Comparison of ENCODE assay signal across 14 cellular contexts in the genomic region with DNA sequence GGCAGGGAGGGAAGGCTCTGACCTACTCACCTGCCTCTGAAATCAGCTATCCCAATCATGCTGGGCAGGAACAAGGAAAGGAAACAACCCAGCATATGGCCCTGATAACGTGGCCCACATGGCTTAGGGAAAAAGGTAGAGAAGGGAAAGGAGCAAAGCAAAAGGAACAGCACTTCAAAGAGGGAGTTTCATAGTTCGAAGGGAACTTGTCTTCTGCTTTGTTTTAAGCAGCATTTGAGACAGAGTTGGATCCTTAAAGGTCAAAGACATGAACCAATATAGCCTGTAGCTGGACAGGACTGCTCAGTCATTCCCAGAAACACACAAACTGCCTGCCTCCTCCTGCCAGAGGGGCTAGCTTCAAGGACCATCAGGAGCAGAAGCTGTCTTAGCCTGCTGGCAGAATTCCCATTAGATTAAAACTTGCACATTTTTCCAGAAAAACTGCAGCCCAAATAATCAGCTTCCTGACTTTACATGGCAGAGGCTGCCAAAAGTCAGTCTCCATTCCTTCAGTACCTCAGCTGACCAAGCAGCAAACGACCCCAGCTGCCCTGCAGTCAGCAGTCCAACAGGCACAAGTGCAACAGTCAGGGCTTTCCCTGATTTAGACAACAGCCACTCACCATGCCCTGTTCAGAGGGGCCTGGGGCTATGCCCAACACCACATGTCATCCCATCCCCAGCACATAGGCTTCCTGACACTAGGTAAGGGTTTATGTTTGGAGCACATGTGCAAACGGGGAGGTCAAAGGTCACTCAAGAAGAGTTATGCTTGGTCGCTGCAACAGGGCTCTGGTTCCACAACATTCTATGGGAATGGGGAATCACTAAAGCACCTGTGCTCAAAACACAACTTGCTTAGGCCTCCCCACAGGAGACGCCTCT. TPM values are rescaled to one million over a fixed set of nuclear protein-coding genes. Genes with fewer than 3 reads are reported as not detected.
DNase-seq lines count a peak whose midpoint lies in the region; ATAC-seq and TF ChIP-seq lines count a peak whose summit lies in the region.
"Had no signal": no experiment of that assay in that cellular context is flagged by ENCODE, and none has a peak within 500 bp of the region (broad histone marks: within the 10 kb centered on the region; RNA-seq: fewer than 3 reads in every experiment).

No MANE protein-coding gene starts in this region.

- intact Hi-C loops in body of pancreas (cut with DNase I) (no loop called here), transverse colon (cut with DNase I; ENCODE audit: low total_unique reads) (no loop called here)

- H3K36me3 ChIP-seq in body of pancreas (replicated peaks in 1 of 2; ENCODE audit: insufficient read depth in 1 of 2, low read depth in 2 of 2) (no peaks in the 10 kb centered on the region), transverse colon (peaks cover 0 to 6% (median 2%) of the 10 kb centered on the region in 4 donors)

- DNase-seq in body of pancreas: peak in 2 of 4 donors; percentile 19 to 22
- DNase-seq in fibroblast of peridontal ligament (ENCODE audit: extremely low read depth): peak; percentile 10
- DNase-seq in lung microvascular endothelial cell (ENCODE audit: low read depth in 2 of 2): peak; percentile 45 to 75
- no peak for DNase-seq in substantia nigra (lab: John Stamatoyannopoulos, UW)
- DNase-seq in cerebellar nuclear complex (lab: John Stamatoyannopoulos, UW): no peak
- no peak for DNase-seq in NCI-H1105 treated with DMSO at 0.1 percent for 48 hours (lab: John Stamatoyannopoulos, UW)
- no peak for DNase-seq in transverse colon
- DNase-seq: activated naive CD4-positive, alpha-beta T cell treated with anti-CD3 and anti-CD28 coated beads, Interleukin-2, amount 10 ng/mL, durations not matched to agents 7 days and 5 days; CD4-positive, CD25-positive, alpha-beta regulatory T cell; EL; esophagus squamous epithelium; NCI-H226; stimulated activated naive CD4-positive, alpha-beta T cell had no signal

- TF ChIP-seq POLR2A in body of pancreas (IDR thresholded peaks at IDR 0.05) (no peak), transverse colon (IDR thresholded peaks at IDR 0.05) (no peak)

- no peaks in the 10 kb centered on the region for H3K27me3 ChIP-seq in body of pancreas
- no peaks in the 10 kb centered on the region for H3K27me3 ChIP-seq in transverse colon
- H3K27me3 ChIP-seq: esophagus squamous epithelium had no signal

- peaks cover 22% of the 10 kb centered on the region for H3K4me1 ChIP-seq in body of pancreas
- peaks cover 0 to 17% (median 11%) of the 10 kb centered on the region in 4 donors for H3K4me1 ChIP-seq in transverse colon

- in situ Hi-C loops in transverse colon (cut with MboI; ENCODE audit: low pct_ligation_motif_present in 1 of 4, low pct_unique_long_range_greater_than_20kb in 1 of 4, low sequenced_read_pairs in 3 of 4): no loop called here

- TF ChIP-seq CTCF in body of pancreas (IDR thresholded peaks at IDR 0.05) (no peak), transverse colon (IDR thresholded peaks at IDR 0.05) (no peak)

- H3K9me3 ChIP-seq in body of pancreas (no peaks in the 10 kb centered on the region), transverse colon (no peaks in the 10 kb centered on the region)
- H3K9me3 ChIP-seq: esophagus squamous epithelium, mucosa of descending colon had no signal

- H3K27ac ChIP-seq in body of pancreas: peak overlapping the region; percentile 6 to 45 (median 28)
- H3K27ac ChIP-seq in substantia nigra (ENCODE audit: low read depth, low read length, poor library complexity, severe bottlenecking): peak overlapping the region; percentile 17
- H3K27ac ChIP-seq in transverse colon: peak overlapping the region in 2 of 4 donors; percentile 8 to 12

- H3K4me3 ChIP-seq in body of pancreas: no peak overlapping the region
- H3K4me3 ChIP-seq in transverse colon: no peak overlapping the region
- H3K4me3 ChIP-seq: esophagus squamous epithelium, mucosa of descending colon had no signal

- peak; percentile 45 for ATAC-seq in body of pancreas
- ATAC-seq: mucosa of descending colon had no signal

- 38 to 46% methylated on average over 5 to 6 of the region's 6 CpGs for whole genome bisulfite sequencing in body of pancreas, 2 donors
- 53% methylated on average over 6 of the region's 6 CpGs; no CpG with 5 or more reads in 1 of the 2 donors for WGBS in transverse colon (ENCODE audit: low coverage in 1 of 2), 2 donors

- TF ChIP-seq EP300 in transverse colon (IDR thresholded peaks at IDR 0.05; ENCODE audit: low read depth): no peak

RNA-seq across cellular contexts. Expression of a gene that starts 32.5 kb away (rescaled TPM):
- total RNA-seq in body of pancreas: 1 to 10 TPM; 6.3 to 9.3 TPM
- total RNA-seq in lung microvascular endothelial cell: 4.4 and 7.9 TPM in 2 replicates
- total RNA-seq in transverse colon: 10 to 100 TPM; 15.1 to 32.9 (median 19.1) TPM

RNA-seq across cellular contexts. Expression of a gene that starts 32.9 kb away (rescaled TPM):
- total RNA-seq in body of pancreas: 1 to 10 TPM in 1 of 2 donors, not detected in 1; 1.6 TPM
- 0.22 and 0.40 TPM in 2 replicates for total RNA-seq in lung microvascular endothelial cell
- total RNA-seq in transverse colon: under 1 TPM in 1 of 4 donors, not detected in 3; 0.55 TPM

RNA-seq across cellular contexts. Expression of a gene that starts 54.7 kb away (rescaled TPM):
- total RNA-seq in body of pancreas: 10 to 100 TPM; 15.8 to 18.1 TPM
- 39.9 and 68.8 TPM in 2 replicates for total RNA-seq in lung microvascular endothelial cell
- 10 to 100 TPM; 21.9 to 32.2 (median 24.3) TPM for total RNA-seq in transverse colon

Comparison
In these comparisons a context has a peak if more than half of its experiments do, and no peak if none do; other contexts are left out.
1. DNase-seq: peak in fibroblast of peridontal ligament (single experiment) and lung microvascular endothelial cell (2 of 2); none in substantia nigra (0 of 49), cerebellar nuclear complex (0 of 2), NCI-H1105 treated with DMSO at 0.1 percent for 48 hours (single experiment) and transverse colon (single experiment).